In the genomic region with DNA sequence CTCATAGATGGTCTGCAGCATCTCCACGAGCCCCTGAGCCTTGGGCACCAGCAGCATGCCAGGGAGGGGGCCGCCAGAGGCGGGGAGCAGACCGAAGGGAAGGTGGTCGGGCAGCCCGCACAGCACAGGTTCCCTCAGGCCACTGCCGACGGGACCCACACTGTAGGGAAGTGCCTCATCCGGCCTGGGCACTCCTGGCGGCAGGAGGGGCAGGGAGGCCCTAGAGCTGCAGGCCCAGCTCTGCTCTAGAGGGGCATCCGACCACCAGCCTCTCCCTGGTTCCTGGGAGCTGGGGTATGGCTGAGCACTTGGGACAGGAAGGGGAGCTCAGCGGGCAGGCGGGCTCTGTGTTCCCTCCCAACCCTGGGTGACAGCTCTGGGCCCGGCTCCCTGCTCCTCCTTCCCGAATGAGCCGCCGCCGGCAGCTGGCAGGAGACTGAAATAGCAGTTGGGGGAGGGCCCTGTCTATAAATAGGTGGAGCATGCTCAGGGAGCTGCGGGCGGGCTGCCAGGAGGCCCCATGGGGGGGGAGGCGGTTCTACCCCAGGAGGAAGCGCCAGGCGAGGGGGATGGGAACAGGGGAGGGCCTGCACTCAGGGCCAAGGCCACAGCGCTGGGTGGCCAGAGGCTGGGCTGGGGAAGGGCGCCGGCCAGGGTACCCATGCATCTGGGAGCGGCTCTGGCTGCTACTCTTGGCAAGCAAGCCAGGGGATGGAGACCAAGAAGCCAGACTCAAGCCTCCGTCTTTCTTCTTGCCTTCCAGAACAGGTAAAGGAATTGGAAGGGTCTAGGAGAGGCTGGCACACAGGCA, we compare ENCODE assay signal across 1 cellular context.
TF ChIP-seq lines count a peak whose summit lies in the region.

No MANE protein-coding gene starts in this region.

TF ChIP-seq in HepG2, 621 proteins besides CTCF, POLR2A, EP300 and RAD21 (continued from another document and continues in another):
- TF ChIP-seq, protein P1, sequence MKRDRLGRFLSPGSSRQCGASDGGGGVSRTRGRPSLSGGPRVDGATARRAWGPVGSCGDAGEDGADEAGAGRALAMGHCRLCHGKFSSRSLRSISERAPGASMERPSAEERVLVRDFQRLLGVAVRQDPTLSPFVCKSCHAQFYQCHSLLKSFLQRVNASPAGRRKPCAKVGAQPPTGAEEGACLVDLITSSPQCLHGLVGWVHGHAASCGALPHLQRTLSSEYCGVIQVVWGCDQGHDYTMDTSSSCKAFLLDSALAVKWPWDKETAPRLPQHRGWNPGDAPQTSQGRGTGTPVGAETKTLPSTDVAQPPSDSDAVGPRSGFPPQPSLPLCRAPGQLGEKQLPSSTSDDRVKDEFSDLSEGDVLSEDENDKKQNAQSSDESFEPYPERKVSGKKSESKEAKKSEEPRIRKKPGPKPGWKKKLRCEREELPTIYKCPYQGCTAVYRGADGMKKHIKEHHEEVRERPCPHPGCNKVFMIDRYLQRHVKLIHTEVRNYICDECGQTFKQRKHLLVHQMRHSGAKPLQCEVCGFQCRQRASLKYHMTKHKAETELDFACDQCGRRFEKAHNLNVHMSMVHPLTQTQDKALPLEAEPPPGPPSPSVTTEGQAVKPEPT (CRISPR knock-in tag; IDR thresholded peaks at IDR 0.05; ENCODE audit: low read depth): peak; percentile 75
- TF ChIP-seq, protein P2, sequence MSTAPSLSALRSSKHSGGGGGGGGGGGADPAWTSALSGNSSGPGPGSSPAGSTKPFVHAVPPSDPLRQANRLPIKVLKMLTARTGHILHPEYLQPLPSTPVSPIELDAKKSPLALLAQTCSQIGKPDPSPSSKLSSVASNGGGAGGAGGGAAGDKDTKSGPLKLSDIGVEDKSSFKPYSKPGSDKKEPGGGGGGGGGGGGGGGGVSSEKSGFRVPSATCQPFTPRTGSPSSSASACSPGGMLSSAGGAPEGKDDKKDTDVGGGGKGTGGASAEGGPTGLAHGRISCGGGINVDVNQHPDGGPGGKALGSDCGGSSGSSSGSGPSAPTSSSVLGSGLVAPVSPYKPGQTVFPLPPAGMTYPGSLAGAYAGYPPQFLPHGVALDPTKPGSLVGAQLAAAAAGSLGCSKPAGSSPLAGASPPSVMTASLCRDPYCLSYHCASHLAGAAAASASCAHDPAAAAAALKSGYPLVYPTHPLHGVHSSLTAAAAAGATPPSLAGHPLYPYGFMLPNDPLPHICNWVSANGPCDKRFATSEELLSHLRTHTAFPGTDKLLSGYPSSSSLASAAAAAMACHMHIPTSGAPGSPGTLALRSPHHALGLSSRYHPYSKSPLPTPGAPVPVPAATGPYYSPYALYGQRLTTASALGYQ (CRISPR knock-in tag; IDR thresholded peaks at IDR 0.05): peak; percentile 96
- TF ChIP-seq IRF2 (CRISPR knock-in tag; IDR thresholded peaks at IDR 0.05) (peak; percentile 92), ZNF3 (CRISPR knock-in tag; IDR thresholded peaks at IDR 0.05) (peak; percentile 34; the same call in 1 of the 2 replicates), ZC3H4 (CRISPR knock-in tag; IDR thresholded peaks at IDR 0.05; ENCODE audit: borderline replicate concordance) (0 out of 2 replicates have a peak, but pooled peaks have one; percentile 22), KLF11 (CRISPR knock-in tag; IDR thresholded peaks at IDR 0.05) (peak; percentile 90; the same call in 1 of the 2 replicates), RFXANK (CRISPR knock-in tag; IDR thresholded peaks at IDR 0.05) (peak; percentile 92), CAMTA2 (CRISPR knock-in tag; IDR thresholded peaks at IDR 0.05; ENCODE audit: borderline replicate concordance) (0 out of 2 replicates have a peak, but pooled peaks have one; percentile 22), ZNF552 (CRISPR knock-in tag; IDR thresholded peaks at IDR 0.05; ENCODE audit: borderline replicate concordance) (no peak; the same call in 1 of the 2 replicates), ZNF530 (CRISPR knock-in tag; IDR thresholded peaks at IDR 0.05; ENCODE audit: low read depth) (no peak), ZFY (CRISPR knock-in tag; IDR thresholded peaks at IDR 0.05) (peak; percentile 72), SCMH1 (CRISPR knock-in tag; IDR thresholded peaks at IDR 0.05; ENCODE audit: borderline replicate concordance) (no peak), ZEB1 (IDR thresholded peaks at IDR 0.05; ENCODE audit: insufficient replicate concordance, low read depth) (peak; percentile 84), HMG20A (CRISPR knock-in tag; IDR thresholded peaks at IDR 0.05; ENCODE audit: borderline replicate concordance) (peak; percentile 79; the same call in 1 of the 2 replicates), FOSL1 (CRISPR knock-in tag; IDR thresholded peaks at IDR 0.05; ENCODE audit: borderline replicate concordance) (no peak), KDM1A (CRISPR knock-in tag; IDR thresholded peaks at IDR 0.05) (peak; percentile 71; the same call in 1 of the 2 replicates), SALL2 (CRISPR knock-in tag; IDR thresholded peaks at IDR 0.05) (peak; percentile 97), ZNF329 (CRISPR knock-in tag; IDR thresholded peaks at IDR 0.05; ENCODE audit: low read depth) (no peak; the same call in none of the 2 replicates), SATB2 (CRISPR knock-in tag; IDR thresholded peaks at IDR 0.05) (no peak), ZNF549 (CRISPR knock-in tag; IDR thresholded peaks at IDR 0.05) (no peak), XRCC5 (optimal IDR thresholded peaks at IDR 0.05; ENCODE audit: low read length) (peak; percentile 95), HNRNPLL (IDR thresholded peaks at IDR 0.05; ENCODE audit: low read depth, low read length, poor library complexity, severe bottlenecking) (peak; percentile 75), TEAD2 (CRISPR knock-in tag; IDR thresholded peaks at IDR 0.05) (no peak), RNF2 (conservative IDR thresholded peaks at IDR 0.05; ENCODE audit: low read depth) (no peak), HCFC1 (IDR thresholded peaks at IDR 0.05; ENCODE audit: low read depth, low read length) (peak; percentile 41; the same call in 1 of the 2 replicates), ZNF232 (CRISPR knock-in tag; IDR thresholded peaks at IDR 0.05; ENCODE audit: borderline replicate concordance) (peak; percentile 65; the same call in 1 of the 2 replicates), ZNF670 (CRISPR knock-in tag; IDR thresholded peaks at IDR 0.05; ENCODE audit: borderline replicate concordance) (no peak; the same call in 1 of the 2 replicates), ZNF205 (CRISPR knock-in tag; IDR thresholded peaks at IDR 0.05) (peak; percentile 86), ZNF432 (CRISPR knock-in tag; IDR thresholded peaks at IDR 0.05; ENCODE audit: borderline replicate concordance) (peak; percentile 32; the same call in 1 of the 2 replicates), SMAD3 (CRISPR knock-in tag; IDR thresholded peaks at IDR 0.05) (peak; percentile 95), KLF12 (CRISPR knock-in tag; IDR thresholded peaks at IDR 0.05; ENCODE audit: borderline replicate concordance) (peak; percentile 9; the same call in 1 of the 2 replicates), SOX13 (IDR thresholded peaks at IDR 0.05) (peak; percentile 79), SOX13 (CRISPR knock-in tag; conservative IDR thresholded peaks at IDR 0.05 in 1 of 2, IDR thresholded peaks at IDR 0.05 in 1 of 2) (peak in 1 of 2 experiments; percentile 90; a peak in 2 of 4 replicates), ATF7 (IDR thresholded peaks at IDR 0.05) (no peak), ATF7 (CRISPR knock-in tag; IDR thresholded peaks at IDR 0.05) (peak; percentile 96), ZNF136 (CRISPR knock-in tag; IDR thresholded peaks at IDR 0.05; ENCODE audit: low read depth) (peak; percentile 59; the same call in 1 of the 2 replicates), U2AF1 (optimal IDR thresholded peaks at IDR 0.05; ENCODE audit: low read depth, low read length) (peak; percentile 97)
- TF ChIP-seq, protein P3, sequence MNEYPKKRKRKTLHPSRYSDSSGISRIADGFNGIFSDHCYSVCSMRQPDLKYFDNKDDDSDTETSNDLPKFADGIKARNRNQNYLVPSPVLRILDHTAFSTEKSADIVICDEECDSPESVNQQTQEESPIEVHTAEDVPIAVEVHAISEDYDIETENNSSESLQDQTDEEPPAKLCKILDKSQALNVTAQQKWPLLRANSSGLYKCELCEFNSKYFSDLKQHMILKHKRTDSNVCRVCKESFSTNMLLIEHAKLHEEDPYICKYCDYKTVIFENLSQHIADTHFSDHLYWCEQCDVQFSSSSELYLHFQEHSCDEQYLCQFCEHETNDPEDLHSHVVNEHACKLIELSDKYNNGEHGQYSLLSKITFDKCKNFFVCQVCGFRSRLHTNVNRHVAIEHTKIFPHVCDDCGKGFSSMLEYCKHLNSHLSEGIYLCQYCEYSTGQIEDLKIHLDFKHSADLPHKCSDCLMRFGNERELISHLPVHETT (CRISPR knock-in tag; conservative IDR thresholded peaks at IDR 0.05): peak; percentile 61
- TF ChIP-seq, protein P4, sequence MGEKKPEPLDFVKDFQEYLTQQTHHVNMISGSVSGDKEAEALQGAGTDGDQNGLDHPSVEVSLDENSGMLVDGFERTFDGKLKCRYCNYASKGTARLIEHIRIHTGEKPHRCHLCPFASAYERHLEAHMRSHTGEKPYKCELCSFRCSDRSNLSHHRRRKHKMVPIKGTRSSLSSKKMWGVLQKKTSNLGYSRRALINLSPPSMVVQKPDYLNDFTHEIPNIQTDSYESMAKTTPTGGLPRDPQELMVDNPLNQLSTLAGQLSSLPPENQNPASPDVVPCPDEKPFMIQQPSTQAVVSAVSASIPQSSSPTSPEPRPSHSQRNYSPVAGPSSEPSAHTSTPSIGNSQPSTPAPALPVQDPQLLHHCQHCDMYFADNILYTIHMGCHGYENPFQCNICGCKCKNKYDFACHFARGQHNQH (CRISPR knock-in tag; IDR thresholded peaks at IDR 0.05): peak; percentile 98
- TF ChIP-seq, protein P5, sequence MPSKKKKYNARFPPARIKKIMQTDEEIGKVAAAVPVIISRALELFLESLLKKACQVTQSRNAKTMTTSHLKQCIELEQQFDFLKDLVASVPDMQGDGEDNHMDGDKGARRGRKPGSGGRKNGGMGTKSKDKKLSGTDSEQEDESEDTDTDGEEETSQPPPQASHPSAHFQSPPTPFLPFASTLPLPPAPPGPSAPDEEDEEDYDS (CRISPR knock-in tag; IDR thresholded peaks at IDR 0.05): peak; percentile 100
- TF ChIP-seq, protein P6, sequence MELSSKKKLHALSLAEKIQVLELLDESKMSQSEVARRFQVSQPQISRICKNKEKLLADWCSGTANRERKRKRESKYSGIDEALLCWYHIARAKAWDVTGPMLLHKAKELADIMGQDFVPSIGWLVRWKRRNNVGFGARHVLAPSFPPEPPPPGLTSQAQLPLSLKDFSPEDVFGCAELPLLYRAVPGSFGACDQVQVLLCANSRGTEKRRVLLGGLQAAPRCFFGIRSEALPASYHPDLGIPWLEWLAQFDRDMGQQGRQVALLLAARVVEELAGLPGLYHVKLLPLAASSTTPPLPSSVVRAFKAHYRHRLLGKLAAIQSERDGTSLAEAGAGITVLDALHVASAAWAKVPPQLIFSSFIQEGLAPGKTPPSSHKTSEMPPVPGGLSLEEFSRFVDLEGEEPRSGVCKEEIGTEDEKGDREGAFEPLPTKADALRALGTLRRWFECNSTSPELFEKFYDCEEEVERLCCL (CRISPR knock-in tag; IDR thresholded peaks at IDR 0.05; ENCODE audit: borderline replicate concordance): peak; percentile 82; the same call in 1 of the 2 replicates
- TF ChIP-seq, protein P7, sequence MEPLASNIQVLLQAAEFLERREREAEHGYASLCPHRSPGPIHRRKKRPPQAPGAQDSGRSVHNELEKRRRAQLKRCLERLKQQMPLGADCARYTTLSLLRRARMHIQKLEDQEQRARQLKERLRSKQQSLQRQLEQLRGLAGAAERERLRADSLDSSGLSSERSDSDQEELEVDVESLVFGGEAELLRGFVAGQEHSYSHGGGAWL (CRISPR knock-in tag; IDR thresholded peaks at IDR 0.05): peak; percentile 82; the same call in 1 of the 2 replicates
- TF ChIP-seq, protein P8, sequence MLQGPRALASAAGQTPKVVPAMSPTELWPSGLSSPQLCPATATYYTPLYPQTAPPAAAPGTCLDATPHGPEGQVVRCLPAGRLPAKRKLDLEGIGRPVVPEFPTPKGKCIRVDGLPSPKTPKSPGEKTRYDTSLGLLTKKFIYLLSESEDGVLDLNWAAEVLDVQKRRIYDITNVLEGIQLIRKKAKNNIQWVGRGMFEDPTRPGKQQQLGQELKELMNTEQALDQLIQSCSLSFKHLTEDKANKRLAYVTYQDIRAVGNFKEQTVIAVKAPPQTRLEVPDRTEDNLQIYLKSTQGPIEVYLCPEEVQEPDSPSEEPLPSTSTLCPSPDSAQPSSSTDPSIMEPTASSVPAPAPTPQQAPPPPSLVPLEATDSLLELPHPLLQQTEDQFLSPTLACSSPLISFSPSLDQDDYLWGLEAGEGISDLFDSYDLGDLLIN (CRISPR knock-in tag; IDR thresholded peaks at IDR 0.05; ENCODE audit: borderline replicate concordance): no peak; the same call in 1 of the 2 replicates
- TF ChIP-seq, protein P9, sequence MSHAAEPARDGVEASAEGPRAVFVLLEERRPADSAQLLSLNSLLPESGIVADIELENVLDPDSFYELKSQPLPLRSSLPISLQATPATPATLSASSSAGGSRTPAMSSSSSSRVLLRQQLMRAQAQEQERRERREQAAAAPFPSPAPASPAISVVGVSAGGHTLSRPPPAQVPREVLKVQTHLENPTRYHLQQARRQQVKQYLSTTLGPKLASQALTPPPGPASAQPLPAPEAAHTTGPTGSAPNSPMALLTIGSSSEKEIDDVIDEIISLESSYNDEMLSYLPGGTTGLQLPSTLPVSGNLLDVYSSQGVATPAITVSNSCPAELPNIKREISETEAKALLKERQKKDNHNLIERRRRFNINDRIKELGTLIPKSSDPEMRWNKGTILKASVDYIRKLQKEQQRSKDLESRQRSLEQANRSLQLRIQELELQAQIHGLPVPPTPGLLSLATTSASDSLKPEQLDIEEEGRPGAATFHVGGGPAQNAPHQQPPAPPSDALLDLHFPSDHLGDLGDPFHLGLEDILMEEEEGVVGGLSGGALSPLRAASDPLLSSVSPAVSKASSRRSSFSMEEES (CRISPR knock-in tag; IDR thresholded peaks at IDR 0.05): peak; percentile 65; the same call in 1 of the 2 replicates
- TF ChIP-seq, protein P10, sequence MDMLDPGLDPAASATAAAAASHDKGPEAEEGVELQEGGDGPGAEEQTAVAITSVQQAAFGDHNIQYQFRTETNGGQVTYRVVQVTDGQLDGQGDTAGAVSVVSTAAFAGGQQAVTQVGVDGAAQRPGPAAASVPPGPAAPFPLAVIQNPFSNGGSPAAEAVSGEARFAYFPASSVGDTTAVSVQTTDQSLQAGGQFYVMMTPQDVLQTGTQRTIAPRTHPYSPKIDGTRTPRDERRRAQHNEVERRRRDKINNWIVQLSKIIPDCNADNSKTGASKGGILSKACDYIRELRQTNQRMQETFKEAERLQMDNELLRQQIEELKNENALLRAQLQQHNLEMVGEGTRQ (IDR thresholded peaks at IDR 0.05; ENCODE audit: low read depth, low read length): no peak
- TF ChIP-seq, protein P10 (CRISPR knock-in tag; IDR thresholded peaks at IDR 0.05; ENCODE audit: borderline replicate concordance): peak; percentile 57; the same call in 1 of the 2 replicates
